Comparison of ENCODE assay signal across 15 cellular contexts in genomic region chr1:170729608-170730378, GRCh38.
DNase-seq lines count a peak whose midpoint lies in the region; ATAC-seq and TF ChIP-seq lines count a peak whose summit lies in the region.
"Had no signal": no experiment of that assay in that cellular context is flagged by ENCODE, and none has a peak within 500 bp of the region (broad histone marks: within the 10 kb centered on the region; RNA-seq: fewer than 3 reads in every experiment).

No MANE protein-coding gene starts in this region.

- H3K9me2 ChIP-seq in SK-N-SH, result no peaks in the 10 kb centered on the region

- peaks cover 93% of the 10 kb centered on the region for H3K79me2 ChIP-seq in SK-N-SH (ENCODE audit: insufficient read depth)

- peaks cover 75 to 95% of the 10 kb centered on the region in 2 experiments for H3K36me3 ChIP-seq in SK-N-SH (replicated peaks in 1 of 2; ENCODE audit: control insufficient read depth in 1 of 2, insufficient read depth in 2 of 2, low read length in 1 of 2)
- H3K36me3 ChIP-seq in uterus, result no peaks in the 10 kb centered on the region
- H3K36me3 ChIP-seq: HAP-1, thyroid gland had no signal

- no peaks in the 10 kb centered on the region for H4K20me1 ChIP-seq in SK-N-SH (ENCODE audit: insufficient read depth)

- peaks cover 90% of the 10 kb centered on the region for H3F3A ChIP-seq in SK-N-SH (replicated peaks; ENCODE audit: insufficient read depth)

- peak overlapping the region; percentile 50 for H3K4me2 ChIP-seq in SK-N-SH

- H3K9me3 ChIP-seq in SK-N-SH, result no peaks in the 10 kb centered on the region
- H3K9me3 ChIP-seq in right cardiac atrium (ENCODE audit: control insufficient read depth, low read length), result no peaks in the 10 kb centered on the region
- H3K9me3 ChIP-seq in uterus, result no peaks in the 10 kb centered on the region
- H3K9me3 ChIP-seq: HAP-1, lower lobe of right lung, thyroid gland had no signal

- TF ChIP-seq RAD21 in SK-N-SH (IDR thresholded peaks at IDR 0.05; ENCODE audit: low read length), result no peak

- H3K4me1 ChIP-seq in SK-N-SH (ENCODE audit: control insufficient read depth in 1 of 2, insufficient read depth in 2 of 2, low read depth in 1 of 2, low read length in 1 of 2), result peaks cover 39 to 43% of the 10 kb centered on the region in 2 experiments
- H3K4me1 ChIP-seq in right cardiac atrium (ENCODE audit: control insufficient read depth, insufficient read depth, low read length), result peaks cover 11% of the 10 kb centered on the region
- H3K4me1 ChIP-seq in uterus, result no peaks in the 10 kb centered on the region
- H3K4me1 ChIP-seq: HAP-1 had no signal

- DNase-seq in SK-N-SH (no peak), epithelial cell of esophagus (ENCODE audit: low read depth) (peak; percentile 22), right cardiac atrium (peak in 1 of 3 donors; percentile 28), uterus (no peak)
- DNase-seq: activated B cell treated with CpG ODN at 0.5 μM for 24 hours; foreskin melanocyte; lower lobe of right lung; naive thymus-derived CD4-positive, alpha-beta T cell; NCI-H1048; NCI-H2081 treated with DMSO at 0.1 percent for 48 hours; thyroid gland had no signal

- H3K27ac ChIP-seq in SK-N-SH (ENCODE audit: low read depth in 2 of 2, low read length in 1 of 2) (peak overlapping the region; percentile 79 to 91), right cardiac atrium (ENCODE audit: low read length) (peak overlapping the region; percentile 57), uterus (peak overlapping the region; percentile 19 to 53)
- H3K27ac ChIP-seq: lower lobe of right lung had no signal

- POLR2A ChIA-PET in SK-N-SH (lab: Yijun Ruan, JAX), result no interaction called here

- H3K4me3 ChIP-seq in SK-N-SH (ENCODE audit: low read depth in 2 of 2, low read length in 1 of 2) (no peak overlapping the region; a peak in 1 of 4 replicates), epithelial cell of esophagus (ENCODE audit: low read length) (no peak overlapping the region), right cardiac atrium (ENCODE audit: low read length) (no peak overlapping the region), uterus (no peak overlapping the region)
- H3K4me3 ChIP-seq: HAP-1, lower lobe of right lung, thyroid gland had no signal

- TF ChIP-seq EP300 in SK-N-SH (IDR thresholded peaks at IDR 0.05; ENCODE audit: borderline replicate concordance in 1 of 2, low read depth in 1 of 2, low read length in 1 of 2), result 0 out of 4 replicates have a peak, but pooled peaks of 1 of the 2 experiments have one; percentile 40

- CTCF ChIA-PET in SK-N-SH (lab: Yijun Ruan, JAX), result no interaction called here

- WGBS in SK-N-SH (ENCODE audit: low lambda C conversion rate), result 11% methylated on average over 10 of the region's 10 CpGs
- WGBS in right cardiac atrium, result 36% methylated on average over 10 of the region's 10 CpGs

- intact Hi-C loops in right cardiac atrium (cut with DNase I), result loop anchor here in 2 of 4 donors (10.0 kb wide), 2 partner anchors 45 to 55 kb away; no protein-coding TSS in a partner anchor
- intact Hi-C loops in uterus (cut with DNase I; ENCODE audit: low total_unique reads), result no loop called here

- no peak for TF ChIP-seq POLR2A in uterus (IDR thresholded peaks at IDR 0.05)

- peak overlapping the region; percentile 37; the same call in 1 of the 2 replicates for H3K9ac ChIP-seq in SK-N-SH

- H2AFZ ChIP-seq in SK-N-SH (ENCODE audit: low read depth), result no peak overlapping the region

- ATAC-seq in right cardiac atrium (peak; percentile 79 to 87), HG03095 (IDR thresholded peaks at IDR 0.05; ENCODE audit: unreplicated experiment) (no peak), GM21367 (IDR thresholded peaks at IDR 0.05; ENCODE audit: unreplicated experiment) (no peak), HG03354 (IDR thresholded peaks at IDR 0.05; ENCODE audit: poor library complexity, severe bottlenecking, unreplicated experiment) (no peak)
- ATAC-seq: lower lobe of right lung; naive thymus-derived CD4-positive, alpha-beta T cell had no signal

- no peaks in the 10 kb centered on the region for H3K27me3 ChIP-seq in SK-N-SH (ENCODE audit: insufficient read depth)
- no peaks in the 10 kb centered on the region for H3K27me3 ChIP-seq in right cardiac atrium (ENCODE audit: control insufficient read depth, insufficient read depth)
- no peaks in the 10 kb centered on the region for H3K27me3 ChIP-seq in uterus
- H3K27me3 ChIP-seq: thyroid gland had no signal

- no peak for TF ChIP-seq CTCF in SK-N-SH (IDR thresholded peaks at IDR 0.05)
- no peak for TF ChIP-seq CTCF in epithelial cell of esophagus (IDR thresholded peaks at IDR 0.05; ENCODE audit: insufficient read depth, low read depth, low read length, missing control alignments)
- no peak for TF ChIP-seq CTCF in uterus (IDR thresholded peaks at IDR 0.05)

TF ChIP-seq in SK-N-SH, 30 proteins besides CTCF, POLR2A, EP300 and RAD21:
- TF ChIP-seq NFIC (IDR thresholded peaks at IDR 0.05; ENCODE audit: borderline replicate concordance) (no peak; the same call in 1 of the 2 replicates), TCF12 (IDR thresholded peaks at IDR 0.05) (peak; percentile 57), FOSL2 (IDR thresholded peaks at IDR 0.05; ENCODE audit: borderline replicate concordance, low read depth) (peak; percentile 28; the same call in 1 of the 2 replicates), TEAD4 (IDR thresholded peaks at IDR 0.05; ENCODE audit: borderline replicate concordance, insufficient read depth) (0 out of 2 replicates have a peak, but pooled peaks have one; percentile 3), JUND (IDR thresholded peaks at IDR 0.05) (peak; percentile 26; the same call in 1 of the 2 replicates), PBX3 (IDR thresholded peaks at IDR 0.05) (peak; percentile 48; the same call in 1 of the 2 replicates), MEF2A (IDR thresholded peaks at IDR 0.05; ENCODE audit: borderline replicate concordance, low read depth) (0 out of 2 replicates have a peak, but pooled peaks have one; percentile 60)
- TF ChIP-seq, protein P1, sequence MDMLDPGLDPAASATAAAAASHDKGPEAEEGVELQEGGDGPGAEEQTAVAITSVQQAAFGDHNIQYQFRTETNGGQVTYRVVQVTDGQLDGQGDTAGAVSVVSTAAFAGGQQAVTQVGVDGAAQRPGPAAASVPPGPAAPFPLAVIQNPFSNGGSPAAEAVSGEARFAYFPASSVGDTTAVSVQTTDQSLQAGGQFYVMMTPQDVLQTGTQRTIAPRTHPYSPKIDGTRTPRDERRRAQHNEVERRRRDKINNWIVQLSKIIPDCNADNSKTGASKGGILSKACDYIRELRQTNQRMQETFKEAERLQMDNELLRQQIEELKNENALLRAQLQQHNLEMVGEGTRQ (IDR thresholded peaks at IDR 0.05; ENCODE audit: borderline replicate concordance, low read depth, low read length), result no peak
TF ChIP-seq in SK-N-SH: peak in this region for 6.

Comparison
In these comparisons a context has a peak if more than half of its experiments do, and no peak if none do; other contexts are left out.
1. ATAC-seq: peak in right cardiac atrium (2 of 2); none in HG03095 (single experiment), GM21367 (single experiment) and HG03354 (single experiment).
2. Peak in every context shown above with its lines, with median percentiles within 50 percentile points of each other: H3K27ac ChIP-seq.